In genomic region chr11:19441752-19442553, GRCh38 we compare ENCODE assay signal across 1 cellular context.
A peak's percentile ranks its signal among the peaks of the same experiment; 100 is the strongest.
TF ChIP-seq lines count a peak whose summit lies in the region.

No MANE protein-coding gene starts in this region.

TF ChIP-seq in HEK293, 187 proteins besides CTCF, POLR2A, EP300 and RAD21 (continued from another document):
- TF ChIP-seq ZNF639 (tag by site-specific recombination; IDR thresholded peaks at IDR 0.05) = peak; percentile 69; the same call in 1 of the 2 replicates
- TF ChIP-seq ZNF48 (tag by site-specific recombination; IDR thresholded peaks at IDR 0.05) = no peak
- TF ChIP-seq ZNF747 (tag by site-specific recombination; IDR thresholded peaks at IDR 0.05) = no peak
- no peak for TF ChIP-seq GLI2 (tag by site-specific recombination; IDR thresholded peaks at IDR 0.05; ENCODE audit: borderline replicate concordance, low read depth)
- TF ChIP-seq ZNF174 (tag by site-specific recombination; IDR thresholded peaks at IDR 0.05) = no peak
- no peak; the same call in 1 of the 2 replicates for TF ChIP-seq ZNF518A (tag by site-specific recombination; conservative IDR thresholded peaks at IDR 0.05; ENCODE audit: low read depth)
- TF ChIP-seq ZNF623 (tag by site-specific recombination; IDR thresholded peaks at IDR 0.05) = no peak
- 0 out of 2 replicates have a peak, but pooled peaks have one; percentile 60 for TF ChIP-seq ZFP69B (tag by site-specific recombination; IDR thresholded peaks at IDR 0.05)
- TF ChIP-seq ZNF658 (tag by site-specific recombination; IDR thresholded peaks at IDR 0.05) = no peak
- TF ChIP-seq ZNF660 (tag by site-specific recombination; IDR thresholded peaks at IDR 0.05) = peak; percentile 82; the same call in 1 of the 2 replicates
- no peak for TF ChIP-seq ZNF354C (tag by site-specific recombination; IDR thresholded peaks at IDR 0.05; ENCODE audit: borderline replicate concordance, low read depth)
- TF ChIP-seq ZNF629 (tag by site-specific recombination; IDR thresholded peaks at IDR 0.05) = peak; percentile 84
- peak; percentile 89 for TF ChIP-seq SP7 (tag by site-specific recombination; IDR thresholded peaks at IDR 0.05)
- TF ChIP-seq ZNF645 (tag by site-specific recombination; IDR thresholded peaks at IDR 0.05) = no peak
- peak; percentile 79 for TF ChIP-seq INSM2 (tag by site-specific recombination; IDR thresholded peaks at IDR 0.05)
- TF ChIP-seq PRDM1 (tag by site-specific recombination; IDR thresholded peaks at IDR 0.05) = peak; percentile 89
- TF ChIP-seq ZNF10 (tag by site-specific recombination; IDR thresholded peaks at IDR 0.05) = peak; percentile 59; the same call in 1 of the 2 replicates
- TF ChIP-seq ZBTB44 (tag by site-specific recombination; IDR thresholded peaks at IDR 0.05) = no peak
- no peak for TF ChIP-seq ZNF140 (tag by site-specific recombination; IDR thresholded peaks at IDR 0.05)
- TF ChIP-seq ZNF398 (tag by site-specific recombination; IDR thresholded peaks at IDR 0.05) = peak; percentile 87
